Comparison of ENCODE assay signal across 22 cellular contexts in the genomic region with DNA sequence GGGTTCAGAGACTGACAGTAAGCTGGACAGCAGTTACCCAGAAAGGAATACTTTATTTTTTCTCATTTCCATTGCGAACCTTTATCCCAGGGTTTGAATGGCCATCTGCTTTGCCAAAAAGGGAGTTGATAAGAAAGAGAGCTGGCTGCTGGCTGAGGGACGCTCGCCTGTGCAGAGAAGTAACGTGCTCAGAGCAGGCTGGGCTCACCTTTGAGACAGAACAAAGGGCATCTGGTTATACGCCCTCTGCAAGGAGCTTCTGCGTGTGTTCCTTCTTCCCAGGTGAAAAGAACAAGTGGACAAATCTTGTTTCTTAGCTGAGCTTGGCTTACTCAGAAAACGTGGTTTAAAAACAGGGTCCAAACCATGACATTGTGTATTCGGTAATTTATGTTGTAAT. TPM values are rescaled to one million over a fixed set of nuclear protein-coding genes. Genes with fewer than 3 reads are reported as not detected.
A peak's percentile ranks its signal among the peaks of the same experiment; 100 is the strongest.
DNase-seq lines count a peak whose midpoint lies in the region; ATAC-seq, FAIRE-seq and TF ChIP-seq lines count a peak whose summit lies in the region.
"Had no signal": no experiment of that assay in that cellular context is flagged by ENCODE, and none has a peak within 500 bp of the region (broad histone marks: within the 10 kb centered on the region; RNA-seq: fewer than 3 reads in every experiment).

No MANE protein-coding gene starts in this region.

- H3K27ac ChIP-seq in hepatocyte = peak overlapping the region; percentile 58
- peak overlapping the region; percentile 2 for H3K27ac ChIP-seq in trophoblast cell (ENCODE audit: low read depth, low read length)

- no peak overlapping the region for H2AFZ ChIP-seq in hepatocyte
- H2AFZ ChIP-seq in trophoblast cell (ENCODE audit: insufficient read depth, low read length, poor library complexity) = no peak overlapping the region

- no peak overlapping the region for H2AK5ac ChIP-seq in trophoblast cell (ENCODE audit: low read length)

- H3K27me3 ChIP-seq in hepatocyte = no peaks in the 10 kb centered on the region
- no peaks in the 10 kb centered on the region for H3K27me3 ChIP-seq in trophoblast cell (ENCODE audit: insufficient read depth, low read length)

- no peaks in the 10 kb centered on the region for H3K9me2 ChIP-seq in hepatocyte (replicated peaks; ENCODE audit: insufficient read depth)

- H4K20me1 ChIP-seq in hepatocyte (ENCODE audit: insufficient read depth, poor library complexity, severe bottlenecking) = peaks cover 3% of the 10 kb centered on the region

- no peak overlapping the region for H2BK12ac ChIP-seq in trophoblast cell (ENCODE audit: low read length)

- peak overlapping the region; percentile 17 for H4K91ac ChIP-seq in trophoblast cell (ENCODE audit: low read depth, low read length)

- no peak overlapping the region for H4K12ac ChIP-seq in trophoblast cell (ENCODE audit: low read depth, low read length)

- CTCF ChIA-PET in WTC11 (lab: Charles Lee) = no interaction called here

- POLR2A ChIA-PET in WTC11 (lab: Charles Lee) = no interaction called here

- peaks cover 18% of the 10 kb centered on the region for H3K36me3 Mint-ChIP-seq in WTC11

- no peak for TF ChIP-seq POLR2A in H54 (IDR thresholded peaks at IDR 0.05; ENCODE audit: low read depth, low read length)

- no peaks in the 10 kb centered on the region for H3K79me1 ChIP-seq in trophoblast cell (ENCODE audit: low read length)

- peaks cover 16% of the 10 kb centered on the region for H3K4me1 ChIP-seq in hepatocyte (ENCODE audit: insufficient read depth)
- H3K4me1 ChIP-seq in trophoblast cell (ENCODE audit: control insufficient read depth in 1 of 2, insufficient read depth in 2 of 2, low read length in 2 of 2) = peaks cover 3 to 6% of the 10 kb centered on the region in 2 experiments

- ATAC-seq in WTC11 (peak; percentile 24; the same call in 1 of the 2 replicates), GM21576 (IDR thresholded peaks at IDR 0.05; ENCODE audit: unreplicated experiment) (no peak)
- ATAC-seq: GM12878, HepG2 had no signal

- no peak overlapping the region for H3K27ac Mint-ChIP-seq in WTC11
- H3K27ac Mint-ChIP-seq: B cell; CD4-positive, alpha-beta T cell; HFFc6 had no signal

- TF ChIP-seq CTCF in WTC11 (IDR thresholded peaks at IDR 0.05) (no peak), hepatocyte (IDR thresholded peaks at IDR 0.05; ENCODE audit: poor library complexity) (no peak)

- H3K9me3 ChIP-seq in hepatocyte (ENCODE audit: low read depth) (no peaks in the 10 kb centered on the region), trophoblast cell (ENCODE audit: insufficient read depth, low read depth, low read length) (no peaks in the 10 kb centered on the region)

- H3K27me3 Mint-ChIP-seq in WTC11 (ENCODE audit: low read depth) = no peaks in the 10 kb centered on the region

- H3K4me1 Mint-ChIP-seq in WTC11 = peaks cover 42% of the 10 kb centered on the region

- FAIRE-seq in H54 (lab: Jason Lieb, UNC) = peak; percentile 68
- FAIRE-seq: A204.1, GM12878, GM18507, H1, HepG2, HTR-8/SVneo had no signal

- H2BK5ac ChIP-seq in trophoblast cell (ENCODE audit: low read depth, low read length, poor library complexity) = no peak overlapping the region

- no peak overlapping the region for H3K23ac ChIP-seq in trophoblast cell (ENCODE audit: low read length)

- no peak overlapping the region for H2BK120ac ChIP-seq in trophoblast cell (ENCODE audit: insufficient read depth, low read length, poor library complexity)

- no peak overlapping the region for H3K4ac ChIP-seq in trophoblast cell (ENCODE audit: low read depth, low read length)

- H3K18ac ChIP-seq in trophoblast cell (ENCODE audit: low read length) = no peak overlapping the region

- H3K4me2 ChIP-seq in hepatocyte (peak overlapping the region; percentile 30), trophoblast cell (ENCODE audit: low read length) (no peak overlapping the region)

- whole genome bisulfite sequencing in hepatocyte (ENCODE audit: low lambda C conversion rate, missing lambda C conversion rate) = 65% methylated on average over 8 of the region's 8 CpGs
- no CpG with 5 or more reads among the region's 8 CpGs for WGBS in trophoblast cell (ENCODE audit: extremely low coverage, insufficient coverage, insufficient read length)

- H3K36me3 ChIP-seq in hepatocyte (replicated peaks; ENCODE audit: insufficient read depth, low read depth) = no peaks in the 10 kb centered on the region
- peaks cover 20 to 21% of the 10 kb centered on the region in 2 experiments for H3K36me3 ChIP-seq in trophoblast cell (ENCODE audit: control insufficient read depth in 1 of 2, insufficient read depth in 2 of 2, low read length in 2 of 2)

- peaks cover 13% of the 10 kb centered on the region for H3K79me2 ChIP-seq in hepatocyte
- H3K79me2 ChIP-seq in trophoblast cell (ENCODE audit: control insufficient read depth, insufficient read depth, low read length, poor library complexity) = no peaks in the 10 kb centered on the region

- DNase-seq in H54 (ENCODE audit: insufficient read length, low spot score) (no peak), WTC11 (ENCODE audit: low spot score) (no peak), hepatocyte (ENCODE audit: low spot score) (no peak), trophoblast cell (no peak), glomerular visceral epithelial cell (ENCODE audit: extremely low spot score) (no peak), mucosa of gallbladder (ENCODE audit: low spot score) (no peak)
- no peak for DNase-seq in stimulated activated CD4-positive, alpha-beta T cell treated with anti-CD3 and anti-CD28 coated beads, Interleukin-2, amount 100 ng/mL, for 24 hours
- DNase-seq: C1 segment of cervical spinal cord; Calu3; CD4-positive, alpha-beta T cell; DMS 273 treated with DMSO at 0.1 percent for 48 hours; DMS79; HCEC 1CT; HFFc6 had no signal

- H3K4me3 Mint-ChIP-seq in WTC11 = no peak overlapping the region
- H3K4me3 Mint-ChIP-seq: B cell; CD4-positive, alpha-beta T cell; HFFc6 had no signal

- peaks cover under 1% of the 10 kb centered on the region for H3K9me3 Mint-ChIP-seq in WTC11
- H3K9me3 Mint-ChIP-seq: CD4-positive, alpha-beta T cell; HFFc6 had no signal

- H3K14ac ChIP-seq in trophoblast cell (ENCODE audit: low read length) = no peak overlapping the region

- no peak overlapping the region for H3K9ac ChIP-seq in trophoblast cell (ENCODE audit: low read length)

- peak overlapping the region; percentile 49 for H4K8ac ChIP-seq in trophoblast cell (ENCODE audit: low read depth, low read length)

- H3K4me3 ChIP-seq in hepatocyte (no peak overlapping the region), trophoblast cell (ENCODE audit: low read depth, low read length) (no peak overlapping the region)
- H3K4me3 ChIP-seq: GM12878 had no signal

TF ChIP-seq in WTC11, 78 proteins besides CTCF, POLR2A, EP300 and RAD21 (continues in another document):
- TF ChIP-seq PRRX2 (CRISPR knock-in tag; IDR thresholded peaks at IDR 0.05) (no peak), CBFB (CRISPR knock-in tag; IDR thresholded peaks at IDR 0.05; ENCODE audit: low read depth) (no peak), NFYB (CRISPR knock-in tag; conservative IDR thresholded peaks at IDR 0.05; ENCODE audit: low read depth) (no peak), TEAD4 (CRISPR knock-in tag; IDR thresholded peaks at IDR 0.05) (no peak), ZNF232 (CRISPR knock-in tag; IDR thresholded peaks at IDR 0.05) (no peak), ZNF423 (CRISPR knock-in tag; IDR thresholded peaks at IDR 0.05) (no peak), CREM (CRISPR knock-in tag; IDR thresholded peaks at IDR 0.05) (no peak)
- TF ChIP-seq, protein P1, sequence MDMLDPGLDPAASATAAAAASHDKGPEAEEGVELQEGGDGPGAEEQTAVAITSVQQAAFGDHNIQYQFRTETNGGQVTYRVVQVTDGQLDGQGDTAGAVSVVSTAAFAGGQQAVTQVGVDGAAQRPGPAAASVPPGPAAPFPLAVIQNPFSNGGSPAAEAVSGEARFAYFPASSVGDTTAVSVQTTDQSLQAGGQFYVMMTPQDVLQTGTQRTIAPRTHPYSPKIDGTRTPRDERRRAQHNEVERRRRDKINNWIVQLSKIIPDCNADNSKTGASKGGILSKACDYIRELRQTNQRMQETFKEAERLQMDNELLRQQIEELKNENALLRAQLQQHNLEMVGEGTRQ (CRISPR knock-in tag; IDR thresholded peaks at IDR 0.05) = no peak
- TF ChIP-seq, protein P2, sequence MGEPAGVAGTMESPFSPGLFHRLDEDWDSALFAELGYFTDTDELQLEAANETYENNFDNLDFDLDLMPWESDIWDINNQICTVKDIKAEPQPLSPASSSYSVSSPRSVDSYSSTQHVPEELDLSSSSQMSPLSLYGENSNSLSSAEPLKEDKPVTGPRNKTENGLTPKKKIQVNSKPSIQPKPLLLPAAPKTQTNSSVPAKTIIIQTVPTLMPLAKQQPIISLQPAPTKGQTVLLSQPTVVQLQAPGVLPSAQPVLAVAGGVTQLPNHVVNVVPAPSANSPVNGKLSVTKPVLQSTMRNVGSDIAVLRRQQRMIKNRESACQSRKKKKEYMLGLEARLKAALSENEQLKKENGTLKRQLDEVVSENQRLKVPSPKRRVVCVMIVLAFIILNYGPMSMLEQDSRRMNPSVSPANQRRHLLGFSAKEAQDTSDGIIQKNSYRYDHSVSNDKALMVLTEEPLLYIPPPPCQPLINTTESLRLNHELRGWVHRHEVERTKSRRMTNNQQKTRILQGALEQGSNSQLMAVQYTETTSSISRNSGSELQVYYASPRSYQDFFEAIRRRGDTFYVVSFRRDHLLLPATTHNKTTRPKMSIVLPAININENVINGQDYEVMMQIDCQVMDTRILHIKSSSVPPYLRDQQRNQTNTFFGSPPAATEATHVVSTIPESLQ (CRISPR knock-in tag; IDR thresholded peaks at IDR 0.05) = no peak
- TF ChIP-seq, protein P3, sequence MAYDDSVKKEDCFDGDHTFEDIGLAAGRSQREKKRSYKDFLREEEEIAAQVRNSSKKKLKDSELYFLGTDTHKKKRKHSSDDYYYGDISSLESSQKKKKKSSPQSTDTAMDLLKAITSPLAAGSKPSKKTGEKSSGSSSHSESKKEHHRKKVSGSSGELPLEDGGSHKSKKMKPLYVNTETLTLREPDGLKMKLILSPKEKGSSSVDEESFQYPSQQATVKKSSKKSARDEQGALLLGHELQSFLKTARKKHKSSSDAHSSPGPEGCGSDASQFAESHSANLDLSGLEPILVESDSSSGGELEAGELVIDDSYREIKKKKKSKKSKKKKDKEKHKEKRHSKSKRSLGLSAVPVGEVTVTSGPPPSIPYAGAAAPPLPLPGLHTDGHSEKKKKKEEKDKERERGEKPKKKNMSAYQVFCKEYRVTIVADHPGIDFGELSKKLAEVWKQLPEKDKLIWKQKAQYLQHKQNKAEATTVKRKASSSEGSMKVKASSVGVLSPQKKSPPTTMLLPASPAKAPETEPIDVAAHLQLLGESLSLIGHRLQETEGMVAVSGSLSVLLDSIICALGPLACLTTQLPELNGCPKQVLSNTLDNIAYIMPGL (CRISPR knock-in tag; IDR thresholded peaks at IDR 0.05) = no peak

RNA-seq across cellular contexts. Expression of a gene that starts 47.4 kb away (rescaled TPM):
- 14.9 to 15.9 TPM (median 15.0 TPM) in 3 replicates for total RNA-seq in WTC11 (2021)
- 59.6 and 63.3 TPM in 2 replicates for total RNA-seq in hepatocyte
- polyA plus RNA-seq in hepatocyte = 57.7 and 62.4 TPM in 2 replicates
- polyA plus RNA-seq in trophoblast cell (2013) = 67.0 and 70.6 TPM in 2 replicates
- 12.9 TPM for total RNA-seq in mucosa of gallbladder
